ENCODE assay signal across 22 cellular contexts in the genomic region with DNA sequence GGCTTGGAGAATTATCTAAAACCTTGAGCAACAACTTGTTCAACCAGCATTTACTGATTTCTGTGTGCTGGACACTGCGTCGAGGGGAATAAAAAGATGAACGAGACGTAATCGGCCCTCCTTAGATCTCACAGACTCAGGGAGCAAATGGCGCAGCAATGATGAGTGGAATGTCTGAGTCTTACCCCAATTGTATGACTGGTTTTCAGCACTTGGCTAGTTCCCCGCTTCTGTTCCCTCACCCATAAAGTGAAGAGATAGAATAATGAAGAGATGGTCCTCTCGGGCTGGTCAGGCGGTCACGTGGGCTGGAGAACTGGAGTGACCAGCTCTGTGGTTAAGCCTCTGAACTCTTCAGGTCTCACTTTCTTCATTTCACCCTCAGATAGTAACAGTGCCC. TPM values are rescaled to one million over a fixed set of nuclear protein-coding genes. Genes with fewer than 3 reads are reported as not detected.
"Had no signal": no experiment of that assay in that cellular context is flagged by ENCODE, and none has a peak within 500 bp of the region (broad histone marks: within the 10 kb centered on the region; RNA-seq: fewer than 3 reads in every experiment).

No MANE protein-coding gene starts in this region.

- H3K27me3 ChIP-seq: heart right ventricle, sigmoid colon, testis had no signal

- H3K9me3 ChIP-seq: heart right ventricle, mucosa of descending colon, sigmoid colon, testis, tibial nerve had no signal

- ATAC-seq: left lobe of liver; mucosa of descending colon; natural killer cell; stimulated activated naive B cell treated with anti-CD40 and anti-IgM and Interleukin-4, amounts not matched to agents 10 μg/mL and 1 μg/mL and 100 μg/mL, for 72 hours; stimulated activated naive CD8-positive, alpha-beta T cell treated with anti-CD3 and anti-CD28 coated beads, Interleukin-15, amount 100 ng/mL, for 72 hours had no signal

- H3K4me1 ChIP-seq: heart right ventricle, testis, tibial nerve had no signal

- DNase-seq: cortex of kidney; dorsolateral prefrontal cortex; effector CD8-positive, alpha-beta T cell; heart right ventricle; hypothalamus; kidney glomerular epithelial cell; mammary epithelial cell; mucosa of descending colon; natural killer cell; posterior cingulate gyrus; sigmoid colon; stimulated activated CD4-positive, alpha-beta T cell treated with anti-CD3 and anti-CD28 coated beads, Interleukin-2, amount 100 ng/mL, for 24 hours; stimulated activated CD4-positive, alpha-beta T cell treated with anti-CD3 and anti-CD28 coated beads, Interleukin-4, amount 100 ng/mL, for 4 hours; stimulated activated naive B cell treated with anti-CD40 and anti-IgM and Interleukin-4, amounts not matched to agents 10 μg/mL and 1 μg/mL and 100 μg/mL, for 72 hours; stimulated activated naive CD8-positive, alpha-beta T cell treated with anti-CD3 and anti-CD28 coated beads, Interleukin-15, amount 100 ng/mL, for 72 hours; testis had no signal

- H3K4me3 Mint-ChIP-seq: natural killer cell; neural crest cell; stimulated activated naive B cell treated with anti-CD40 and anti-IgM and Interleukin-4, amounts not matched to agents 10 μg/mL and 1 μg/mL and 100 μg/mL, for 72 hours; stimulated activated naive CD8-positive, alpha-beta T cell treated with anti-CD3 and anti-CD28 coated beads, Interleukin-15, amount 100 ng/mL, for 72 hours had no signal

- H3K4me1 Mint-ChIP-seq: natural killer cell; neural crest cell; stimulated activated naive B cell treated with anti-CD40 and anti-IgM and Interleukin-4, amounts not matched to agents 10 μg/mL and 1 μg/mL and 100 μg/mL, for 72 hours; stimulated activated naive CD8-positive, alpha-beta T cell treated with anti-CD3 and anti-CD28 coated beads, Interleukin-15, amount 100 ng/mL, for 72 hours had no signal

- H3K27ac Mint-ChIP-seq: natural killer cell; stimulated activated naive B cell treated with anti-CD40 and anti-IgM and Interleukin-4, amounts not matched to agents 10 μg/mL and 1 μg/mL and 100 μg/mL, for 72 hours; stimulated activated naive CD8-positive, alpha-beta T cell treated with anti-CD3 and anti-CD28 coated beads, Interleukin-15, amount 100 ng/mL, for 72 hours had no signal

- H3K36me3 Mint-ChIP-seq: natural killer cell; stimulated activated naive B cell treated with anti-CD40 and anti-IgM and Interleukin-4, amounts not matched to agents 10 μg/mL and 1 μg/mL and 100 μg/mL, for 72 hours had no signal

- H3K36me3 ChIP-seq: heart right ventricle, sigmoid colon, tibial nerve had no signal

- H3K4me3 ChIP-seq: dorsolateral prefrontal cortex, heart right ventricle, mucosa of descending colon, sigmoid colon, skin epidermis, testis, tibial nerve had no signal

- FAIRE-seq: frontal cortex, islet of Langerhans had no signal

- H3K27ac ChIP-seq: dorsolateral prefrontal cortex, heart right ventricle, sigmoid colon, skin epidermis, testis, tibial nerve had no signal

- H3K9me3 Mint-ChIP-seq: natural killer cell; neural crest cell; stimulated activated naive CD8-positive, alpha-beta T cell treated with anti-CD3 and anti-CD28 coated beads, Interleukin-15, amount 100 ng/mL, for 72 hours had no signal

RNA-seq across cellular contexts. Expression of a gene that starts 17.3 kb away (rescaled TPM):
- total RNA-seq: neural crest cell had no signal
